ENCODE assay signal across 20 cellular contexts in the genomic region with DNA sequence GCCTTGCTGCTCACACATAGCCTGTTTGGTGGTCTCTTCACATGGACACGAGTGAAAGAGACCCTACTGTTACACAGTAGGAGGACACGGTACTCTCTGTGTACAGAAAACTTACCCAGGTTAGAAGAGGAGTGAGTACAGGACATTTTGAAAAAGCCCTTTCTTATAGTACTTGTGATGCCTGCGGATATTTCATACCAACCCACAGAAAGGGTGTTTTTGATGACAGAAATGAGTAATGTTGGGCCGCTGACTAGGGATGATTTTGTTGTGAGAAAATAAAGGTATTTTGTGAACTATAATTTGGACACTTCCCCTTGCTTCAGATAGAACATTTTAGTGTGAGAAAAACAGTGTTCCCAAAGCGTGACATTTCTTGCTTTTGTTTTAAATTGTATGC. TPM values are rescaled to one million over a fixed set of nuclear protein-coding genes. Genes with fewer than 3 reads are reported as not detected.
DNase-seq lines count a peak whose midpoint lies in the region; ATAC-seq and TF ChIP-seq lines count a peak whose summit lies in the region.
"Had no signal": no experiment of that assay in that cellular context is flagged by ENCODE, and none has a peak within 500 bp of the region (broad histone marks: within the 10 kb centered on the region; RNA-seq: fewer than 3 reads in every experiment).

No MANE protein-coding gene starts in this region.

- peak overlapping the region; percentile 17 for H3K27ac Mint-ChIP-seq in activated naive CD4-positive, alpha-beta T cell treated with anti-CD3 and anti-CD28 coated beads, Interleukin-2, amount 50 U/mL, for 24 hours
- H3K27ac Mint-ChIP-seq in activated B cell treated with CpG ODN at 0.5 μM for 24 hours = peak overlapping the region; percentile 8
- H3K27ac Mint-ChIP-seq in central memory CD8-positive, alpha-beta T cell (ENCODE audit: low read depth) = peak overlapping the region; percentile 19
- peak overlapping the region; percentile 64 for H3K27ac Mint-ChIP-seq in stimulated activated effector memory CD8-positive, alpha-beta T cell treated with anti-CD3 and anti-CD28 coated beads, Interleukin-12 subunit alpha, Interleukin-12 subunit beta, amount 100 ng/mL, for 72 hours
- H3K27ac Mint-ChIP-seq: B cell had no signal

- no peak overlapping the region for H3K27ac ChIP-seq in brain microvascular endothelial cell
- H3K27ac ChIP-seq: A549 had no signal

- peaks cover 12% of the 10 kb centered on the region for H3K36me3 ChIP-seq in brain microvascular endothelial cell (replicated peaks)

- intact Hi-C loops in activated B cell treated with CpG ODN at 0.5 μM for 24 hours (cut with micrococcal nuclease) = no loop called here

- DNase-seq in activated naive CD4-positive, alpha-beta T cell (lab: John Stamatoyannopoulos, UW) = no peak
- no peak for DNase-seq in activated B cell treated with CpG ODN at 0.5 μM for 24 hours
- no peak for DNase-seq in central memory CD8-positive, alpha-beta T cell (ENCODE audit: low spot score in 2 of 2)
- no peak for DNase-seq in stimulated activated effector memory CD8-positive, alpha-beta T cell treated with anti-CD3 and anti-CD28 coated beads, Interleukin-12 subunit alpha, Interleukin-12 subunit beta, amount 100 ng/mL, for 72 hours (ENCODE audit: low spot score in 2 of 2)
- no peak for DNase-seq in brain microvascular endothelial cell
- DNase-seq: EL, GF-D8, NCI-H1105, NCI-H2029 treated with DMSO at 0.1 percent for 48 hours, NCI-H2171, NCI-H524 treated with DMSO at 0.1 percent for 48 hours, NCI-H82 had no signal

- CTCF ChIA-PET in activated B cell treated with CpG ODN at 0.5 μM for 24 hours (lab: Charles Lee) = no interaction called here

- H3K9me3 Mint-ChIP-seq in activated naive CD4-positive, alpha-beta T cell treated with anti-CD3 and anti-CD28 coated beads, Interleukin-2, amount 50 U/mL, for 24 hours = no peaks in the 10 kb centered on the region
- no peaks in the 10 kb centered on the region for H3K9me3 Mint-ChIP-seq in activated B cell treated with CpG ODN at 0.5 μM for 24 hours
- H3K9me3 Mint-ChIP-seq in central memory CD8-positive, alpha-beta T cell = no peaks in the 10 kb centered on the region
- no peaks in the 10 kb centered on the region for H3K9me3 Mint-ChIP-seq in stimulated activated effector memory CD8-positive, alpha-beta T cell treated with anti-CD3 and anti-CD28 coated beads, Interleukin-12 subunit alpha, Interleukin-12 subunit beta, amount 100 ng/mL, for 72 hours
- H3K9me3 Mint-ChIP-seq: IgD-negative memory B cell had no signal

- no peak overlapping the region for H3K4me3 ChIP-seq in brain microvascular endothelial cell (ENCODE audit: low read depth, low read length)
- H3K4me3 ChIP-seq: A549 had no signal

- peaks cover 7% of the 10 kb centered on the region for H3K36me3 Mint-ChIP-seq in activated naive CD4-positive, alpha-beta T cell treated with anti-CD3 and anti-CD28 coated beads, Interleukin-2, amount 50 U/mL, for 24 hours
- H3K36me3 Mint-ChIP-seq in activated B cell treated with CpG ODN at 0.5 μM for 24 hours (ENCODE audit: low read depth) = peaks cover 52% of the 10 kb centered on the region
- H3K36me3 Mint-ChIP-seq in central memory CD8-positive, alpha-beta T cell (ENCODE audit: insufficient read depth) = peaks cover 14% of the 10 kb centered on the region
- peaks cover 39% of the 10 kb centered on the region for H3K36me3 Mint-ChIP-seq in stimulated activated effector memory CD8-positive, alpha-beta T cell treated with anti-CD3 and anti-CD28 coated beads, Interleukin-12 subunit alpha, Interleukin-12 subunit beta, amount 100 ng/mL, for 72 hours

- in situ Hi-C loops in brain microvascular endothelial cell (cut with HindIII; ENCODE audit: low pct_ligation_motif_present, low sequenced_read_pairs) = no loop called here

- TF ChIP-seq CTCF in activated B cell treated with CpG ODN at 0.5 μM for 24 hours (IDR thresholded peaks at IDR 0.05) (no peak), brain microvascular endothelial cell (IDR thresholded peaks at IDR 0.05; ENCODE audit: low read depth, low read length, missing control alignments) (no peak)

- ATAC-seq in activated B cell treated with CpG ODN at 0.5 μM for 24 hours (ENCODE audit: low read depth) (no peak), HG03108 (IDR thresholded peaks at IDR 0.05; ENCODE audit: unreplicated experiment) (no peak)
- ATAC-seq in central memory CD8-positive, alpha-beta T cell (replicated peaks; ENCODE audit: extremely low read depth, poor library complexity, severe bottlenecking) = no peak
- ATAC-seq in stimulated activated effector memory CD8-positive, alpha-beta T cell treated with anti-CD3 and anti-CD28 coated beads, Interleukin-12 subunit alpha, Interleukin-12 subunit beta, amount 100 ng/mL, for 72 hours = peak; percentile 71
- ATAC-seq: A549, HCT116, Panc1 had no signal

- POLR2A ChIA-PET in activated B cell treated with CpG ODN at 0.5 μM for 24 hours (lab: Charles Lee) = no interaction called here

- H3K4me1 Mint-ChIP-seq in activated naive CD4-positive, alpha-beta T cell treated with anti-CD3 and anti-CD28 coated beads, Interleukin-2, amount 50 U/mL, for 24 hours = peaks cover 3% of the 10 kb centered on the region
- H3K4me1 Mint-ChIP-seq in activated B cell treated with CpG ODN at 0.5 μM for 24 hours = no peaks in the 10 kb centered on the region
- peaks cover 28% of the 10 kb centered on the region for H3K4me1 Mint-ChIP-seq in central memory CD8-positive, alpha-beta T cell
- H3K4me1 Mint-ChIP-seq in stimulated activated effector memory CD8-positive, alpha-beta T cell treated with anti-CD3 and anti-CD28 coated beads, Interleukin-12 subunit alpha, Interleukin-12 subunit beta, amount 100 ng/mL, for 72 hours = peaks cover 45% of the 10 kb centered on the region
- H3K4me1 Mint-ChIP-seq: B cell, CD14-positive monocyte, IgD-negative memory B cell had no signal

- H3K27me3 ChIP-seq in brain microvascular endothelial cell (replicated peaks) = no peaks in the 10 kb centered on the region

- H3K4me3 Mint-ChIP-seq in activated naive CD4-positive, alpha-beta T cell treated with anti-CD3 and anti-CD28 coated beads, Interleukin-2, amount 50 U/mL, for 24 hours = no peak overlapping the region
- no peak overlapping the region for H3K4me3 Mint-ChIP-seq in activated B cell treated with CpG ODN at 0.5 μM for 24 hours
- H3K4me3 Mint-ChIP-seq in central memory CD8-positive, alpha-beta T cell = no peak overlapping the region
- H3K4me3 Mint-ChIP-seq in stimulated activated effector memory CD8-positive, alpha-beta T cell treated with anti-CD3 and anti-CD28 coated beads, Interleukin-12 subunit alpha, Interleukin-12 subunit beta, amount 100 ng/mL, for 72 hours = no peak overlapping the region
- H3K4me3 Mint-ChIP-seq: B cell, CD14-positive monocyte, IgD-negative memory B cell had no signal

- no peaks in the 10 kb centered on the region for H3K27me3 Mint-ChIP-seq in activated naive CD4-positive, alpha-beta T cell treated with anti-CD3 and anti-CD28 coated beads, Interleukin-2, amount 50 U/mL, for 24 hours
- no peaks in the 10 kb centered on the region for H3K27me3 Mint-ChIP-seq in activated B cell treated with CpG ODN at 0.5 μM for 24 hours
- no peaks in the 10 kb centered on the region for H3K27me3 Mint-ChIP-seq in central memory CD8-positive, alpha-beta T cell
- H3K27me3 Mint-ChIP-seq: B cell, IgD-negative memory B cell had no signal

RNA-seq across cellular contexts. Expression of gene NUDT15, which starts 18.2 kb away (rescaled TPM):
- total RNA-seq in activated B cell treated with CpG ODN at 0.5 μM for 24 hours = 5.5 and 6.2 TPM in 2 replicates

RNA-seq across cellular contexts. Expression of gene MED4, which starts 39.2 kb away (rescaled TPM):
- 50.4 and 51.9 TPM in 2 replicates for total RNA-seq in activated B cell treated with CpG ODN at 0.5 μM for 24 hours

RNA-seq across cellular contexts. Expression of gene SUCLA2, which starts 54.6 kb away (rescaled TPM):
- 32.1 and 35.8 TPM in 2 replicates for total RNA-seq in activated B cell treated with CpG ODN at 0.5 μM for 24 hours

Comparison
In these comparisons a context has a peak if more than half of its experiments do, and no peak if none do; other contexts are left out.
1. H3K27ac Mint-ChIP-seq: peak in every context shown above with its lines; median percentile 64 in stimulated activated effector memory CD8-positive, alpha-beta T cell treated with anti-CD3 and anti-CD28 coated beads, Interleukin-12 subunit alpha, Interleukin-12 subunit beta, amount 100 ng/mL, for 72 hours; 19 in central memory CD8-positive, alpha-beta T cell; 17 in activated naive CD4-positive, alpha-beta T cell treated with anti-CD3 and anti-CD28 coated beads, Interleukin-2, amount 50 U/mL, for 24 hours; 8 in activated B cell treated with CpG ODN at 0.5 μM for 24 hours.